ENCODE assay signal across 1 cellular context in genomic region chr3:69016901-69017300, GRCh38.
A peak's percentile ranks its signal among the peaks of the same experiment; 100 is the strongest.
TF ChIP-seq lines count a peak whose summit lies in the region.

No MANE protein-coding gene starts in this region.

TF ChIP-seq in K562, 482 proteins besides CTCF, POLR2A, EP300 and RAD21:
- no peak for TF ChIP-seq TCF7L2 (IDR thresholded peaks at IDR 0.05; ENCODE audit: low read depth, low read length)
- TF ChIP-seq CBFA2T2 (conservative IDR thresholded peaks at IDR 0.05), result peak; percentile 25; the same call in 1 of the 2 replicates
- TF ChIP-seq SP1 (CRISPR knock-in tag; IDR thresholded peaks at IDR 0.05), result no peak
- TF ChIP-seq, protein P1, sequence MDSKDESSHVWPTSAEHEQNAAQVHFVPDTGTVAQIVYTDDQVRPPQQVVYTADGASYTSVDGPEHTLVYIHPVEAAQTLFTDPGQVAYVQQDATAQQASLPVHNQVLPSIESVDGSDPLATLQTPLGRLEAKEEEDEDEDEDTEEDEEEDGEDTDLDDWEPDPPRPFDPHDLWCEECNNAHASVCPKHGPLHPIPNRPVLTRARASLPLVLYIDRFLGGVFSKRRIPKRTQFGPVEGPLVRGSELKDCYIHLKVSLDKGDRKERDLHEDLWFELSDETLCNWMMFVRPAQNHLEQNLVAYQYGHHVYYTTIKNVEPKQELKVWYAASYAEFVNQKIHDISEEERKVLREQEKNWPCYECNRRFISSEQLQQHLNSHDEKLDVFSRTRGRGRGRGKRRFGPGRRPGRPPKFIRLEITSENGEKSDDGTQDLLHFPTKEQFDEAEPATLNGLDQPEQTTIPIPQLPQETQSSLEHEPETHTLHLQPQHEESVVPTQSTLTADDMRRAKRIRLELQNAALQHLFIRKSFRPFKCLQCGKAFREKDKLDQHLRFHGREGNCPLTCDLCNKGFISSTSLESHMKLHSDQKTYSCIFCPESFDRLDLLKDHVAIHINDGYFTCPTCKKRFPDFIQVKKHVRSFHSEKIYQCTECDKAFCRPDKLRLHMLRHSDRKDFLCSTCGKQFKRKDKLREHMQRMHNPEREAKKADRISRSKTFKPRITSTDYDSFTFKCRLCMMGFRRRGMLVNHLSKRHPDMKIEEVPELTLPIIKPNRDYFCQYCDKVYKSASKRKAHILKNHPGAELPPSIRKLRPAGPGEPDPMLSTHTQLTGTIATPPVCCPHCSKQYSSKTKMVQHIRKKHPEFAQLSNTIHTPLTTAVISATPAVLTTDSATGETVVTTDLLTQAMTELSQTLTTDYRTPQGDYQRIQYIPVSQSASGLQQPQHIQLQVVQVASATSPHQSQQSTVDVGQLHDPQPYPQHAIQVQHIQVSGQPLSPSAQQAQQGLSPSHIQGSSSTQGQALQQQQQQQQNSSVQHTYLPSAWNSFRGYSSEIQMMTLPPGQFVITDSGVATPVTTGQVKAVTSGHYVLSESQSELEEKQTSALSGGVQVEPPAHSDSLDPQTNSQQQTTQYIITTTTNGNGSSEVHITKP (IDR thresholded peaks at IDR 0.05; ENCODE audit: partially characterized antibody), result peak; percentile 45
- TF ChIP-seq CBFA2T3 (IDR thresholded peaks at IDR 0.05), result peak; percentile 57; the same call in 1 of the 2 replicates
